In the genomic region with DNA sequence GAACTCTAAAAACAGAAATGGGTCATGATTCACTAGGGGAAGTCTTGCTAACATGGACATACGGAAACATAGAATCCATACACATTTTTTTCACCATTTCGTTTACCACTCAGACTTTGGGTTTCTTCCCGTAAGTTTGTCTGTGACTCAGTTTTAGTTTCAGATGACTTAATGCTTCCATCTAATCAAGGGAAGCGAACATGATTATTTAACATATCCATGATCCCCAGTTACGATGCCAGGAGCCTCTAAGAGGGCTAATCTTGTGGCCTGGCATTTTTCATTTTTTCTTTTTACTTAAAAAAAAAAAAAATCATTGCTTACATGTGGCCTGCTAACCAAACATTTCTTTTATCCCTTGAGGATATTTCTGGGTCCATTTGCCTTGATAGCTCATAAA, we compare ENCODE assay signal across 21 cellular contexts.
"Had no signal": no experiment of that assay in that cellular context is flagged by ENCODE, and none has a peak within 500 bp of the region (broad histone marks: within the 10 kb centered on the region; RNA-seq: fewer than 3 reads in every experiment).

No MANE protein-coding gene starts in this region.

- H3K9me3 Mint-ChIP-seq: dendritic cell treated with granulocyte-macrophage colony-stimulating factor and Interleukin-4, amounts not matched to agents 40 ng/mL and 50 ng/mL, for 4 days had no signal

- H3K36me3 ChIP-seq: colonic mucosa, gastrocnemius medialis, heart right ventricle, left lung, lower lobe of right lung had no signal

- H3K4me3 Mint-ChIP-seq: dendritic cell treated with granulocyte-macrophage colony-stimulating factor and Interleukin-4, amounts not matched to agents 40 ng/mL and 50 ng/mL, for 4 days; mesothelial cell of epicardium had no signal

- ATAC-seq: gastrocnemius medialis, heart right ventricle, left cardiac atrium, left lung, left ventricle myocardium superior, lower lobe of right lung, mucosa of descending colon had no signal

- H3K4me3 ChIP-seq: colonic mucosa, dorsolateral prefrontal cortex, esophagus muscularis mucosa, gastrocnemius medialis, heart right ventricle, left lung, lower lobe of right lung, mucosa of descending colon had no signal

- H3K27ac ChIP-seq: colonic mucosa, dorsolateral prefrontal cortex, esophagus muscularis mucosa, gastrocnemius medialis, heart right ventricle, left lung, lower lobe of right lung had no signal

- H3K4me1 ChIP-seq: colonic mucosa, gastrocnemius medialis, lower lobe of right lung had no signal

- H3K27ac Mint-ChIP-seq: dendritic cell treated with granulocyte-macrophage colony-stimulating factor and Interleukin-4, amounts not matched to agents 40 ng/mL and 50 ng/mL, for 4 days; mesothelial cell of epicardium had no signal

- DNase-seq: colonic mucosa; cortex of kidney; dorsolateral prefrontal cortex; effector CD4-positive, alpha-beta T cell; effector memory CD4-positive, alpha-beta T cell; foreskin fibroblast; foreskin melanocyte; gastrocnemius medialis; glutamatergic neuron; head of caudate nucleus; heart right ventricle; hippocampal formation; left cardiac atrium; left lung; left ventricle myocardium superior; lower lobe of right lung; mesenchymal stem cell; mucosa of descending colon had no signal

- H3K9me3 ChIP-seq: colonic mucosa, esophagus muscularis mucosa, gastrocnemius medialis, heart right ventricle, left lung, lower lobe of right lung, mucosa of descending colon had no signal

- H3K27me3 ChIP-seq: colonic mucosa, dorsolateral prefrontal cortex, esophagus muscularis mucosa, gastrocnemius medialis, heart right ventricle, left lung had no signal
